ENCODE assay signal across 7 cellular contexts in the genomic region with DNA sequence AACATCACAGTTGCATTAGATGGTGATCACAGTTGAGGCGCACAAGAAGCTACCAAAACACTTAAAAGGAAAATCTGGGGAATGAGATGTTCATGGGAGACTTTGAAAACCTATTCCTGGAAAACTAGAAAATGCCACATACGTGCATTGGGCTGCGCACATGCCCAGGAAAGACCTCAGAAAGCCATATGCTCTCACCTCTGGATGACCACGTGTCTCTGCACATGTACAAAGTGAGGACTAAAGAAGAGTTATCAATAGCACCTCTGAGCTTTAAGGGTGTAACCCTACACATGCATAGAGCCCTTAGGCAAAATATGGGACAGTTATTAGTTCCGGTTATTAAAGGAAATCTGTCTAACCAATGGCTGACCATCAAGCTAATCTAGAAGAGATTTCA.
"Had no signal": no experiment of that assay in that cellular context is flagged by ENCODE, and none has a peak within 500 bp of the region (broad histone marks: within the 10 kb centered on the region; RNA-seq: fewer than 3 reads in every experiment).

No MANE protein-coding gene starts in this region.

- FAIRE-seq: HTR-8/SVneo had no signal

- DNase-seq: GM23248, GOT3, H9, HCEC 1CT, KBM-7 had no signal

- H3K9ac ChIP-seq: GM23248, KMS-11 had no signal

- H3K27ac ChIP-seq: GM23248, KMS-11 had no signal

- H3K4me2 ChIP-seq: KMS-11 had no signal

- H3K4me3 ChIP-seq: GM23248 had no signal

- H2AFZ ChIP-seq: GM23248 had no signal
